Comparison of ENCODE assay signal across 26 cellular contexts in genomic region chr12:130568546-130568945, GRCh38.
"Had no signal": no experiment of that assay in that cellular context is flagged by ENCODE, and none has a peak within 500 bp of the region (broad histone marks: within the 10 kb centered on the region; RNA-seq: fewer than 3 reads in every experiment).

No MANE protein-coding gene starts in this region.

- DNase-seq: activated CD4-positive, alpha-beta memory T cell treated with anti-CD3 and anti-CD28 coated beads, Interleukin-2, amount 10 ng/mL, durations not matched to agents 7 days and 5 days; activated CD4-positive, alpha-beta T cell treated with anti-CD3 and anti-CD28 coated beads for 4 hours; activated CD4-positive, alpha-beta T cell treated with anti-CD3 and anti-CD28 coated beads, Interleukin-2, amount 10 ng/mL, durations not matched to agents 7 days and 5 days; activated CD4-positive, alpha-beta T cell treated with anti-CD3 and anti-CD28 coated beads, Interleukin-2, amount 50 U/mL, for 4 hours; activated CD4-positive, CD25-positive, alpha-beta regulatory T cell; activated CD4-positive, CD25-positive, alpha-beta regulatory T cell treated with anti-CD3 and anti-CD28 coated beads, Interleukin-2, amount 50 U/mL, for 72 hours; activated CD8-positive, alpha-beta memory T cell treated with anti-CD3 and anti-CD28 coated beads, Interleukin-2, amount 50 U/mL, for 48 hours; activated gamma-delta T cell; activated naive CD4-positive, alpha-beta T cell; activated naive CD4-positive, alpha-beta T cell treated with anti-CD3 and anti-CD28 coated beads, Interleukin-2, amount 10 ng/mL, durations not matched to agents 7 days and 5 days; activated naive CD8-positive, alpha-beta T cell treated with anti-CD3 and anti-CD28 coated beads, Interleukin-2, amount 10 ng/mL, durations not matched to agents 7 days and 5 days; activated T-cell treated with anti-CD3 and anti-CD28 coated beads for 4 hours; activated T-cell treated with anti-CD3 and anti-CD28 coated beads, Interleukin-2, amount 50 U/mL, for 24 hours; activated T-cell treated with anti-CD3 and anti-CD28 coated beads, Interleukin-2, amount 50 U/mL, for 72 hours; brain microvascular endothelial cell; caudate nucleus; dorsolateral prefrontal cortex; effector memory CD4-positive, alpha-beta T cell; endodermal cell; foreskin fibroblast; glutamatergic neuron; heart left ventricle; T-helper 2 cell had no signal

- H3K4me3 ChIP-seq: coronary artery, dorsolateral prefrontal cortex, heart left ventricle had no signal

- H3K36me3 ChIP-seq: brain microvascular endothelial cell, heart left ventricle had no signal

- ATAC-seq: activated naive CD4-positive, alpha-beta T cell treated with anti-CD3 and anti-CD28 coated beads, Interleukin-2, amount 50 U/mL, for 72 hours; activated T-cell treated with anti-CD3 and anti-CD28 coated beads, Interleukin-2, amount 50 U/mL, for 72 hours; esophagus mucosa; heart left ventricle had no signal

- H3K27ac ChIP-seq: brain microvascular endothelial cell, coronary artery, heart left ventricle had no signal

- H3K27me3 ChIP-seq: brain microvascular endothelial cell, dorsolateral prefrontal cortex, heart left ventricle had no signal

- H3K4me1 ChIP-seq: heart left ventricle had no signal
